8 cellular contexts compared by ENCODE assay signal in the genomic region with DNA sequence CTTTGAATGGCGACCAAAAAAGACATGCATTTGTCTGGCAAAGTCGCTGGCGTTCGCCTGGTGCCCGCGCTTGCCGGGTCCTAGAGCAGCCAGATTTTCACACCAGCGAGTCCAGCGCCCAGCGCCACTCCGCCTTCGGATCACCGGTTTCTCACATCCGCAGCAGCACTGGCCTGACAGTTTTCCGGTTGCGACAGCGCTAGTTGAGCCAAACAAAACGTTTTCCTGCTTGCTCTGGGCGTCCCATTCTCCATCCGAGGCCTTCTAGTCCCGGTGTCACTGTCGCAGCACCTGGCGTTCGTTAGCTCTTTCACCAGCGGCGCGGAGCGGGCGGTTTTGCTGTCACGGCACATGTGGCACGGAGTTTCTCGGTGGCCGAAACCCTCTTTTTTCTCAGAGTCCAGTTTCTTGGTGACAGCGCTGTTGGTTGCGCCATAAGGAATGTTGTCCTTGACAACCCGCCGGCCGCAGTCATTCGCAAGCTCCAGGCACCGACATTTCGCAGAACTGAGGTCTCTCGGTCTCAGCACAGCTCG. TPM values are rescaled to one million over a fixed set of nuclear protein-coding genes. Genes with fewer than 3 reads are reported as not detected.
DNase-seq lines count a peak whose midpoint lies in the region; ATAC-seq and TF ChIP-seq lines count a peak whose summit lies in the region.

No MANE protein-coding gene starts in this region.

- H3K9me2 ChIP-seq in OCI-LY7 (ENCODE audit: insufficient read depth, low read length), result no peaks in the 10 kb centered on the region

- POLR2A ChIA-PET in OCI-LY7 (lab: Charles Lee), result interaction anchor here (1.1 to 6.6 kb wide), 2 partner anchors 16 to 50 kb away, joined by 5 to 71 read pairs; no protein-coding TSS in a partner anchor

- no TSS peak for BruUV-seq in OCI-LY7 (replicated peaks; lab: Mats Ljungman, UMichigan)

- DNase-seq in Ammon's horn (ENCODE audit: low spot score) (peak; percentile 78), OCI-LY7 (ENCODE audit: low spot score) (no peak), foreskin fibroblast (peak; percentile 89 to 93), superior temporal gyrus (ENCODE audit: extremely low spot score) (peak; percentile 30)
- DNase-seq in activated T-helper 1 cell treated with anti-CD3 and anti-CD28 coated beads, Interleukin-12 subunit alpha, Interleukin-12 subunit beta, Interleukin-2, Interleukin-4 antibody, amounts not matched to agents 30 ng/mL and 10 ng/mL and 1 ng/mL, durations not matched to agents 14 hours and 24 hours and 36 hours (ENCODE audit: low spot score), result peak; percentile 73

- H3K27me3 ChIP-seq in neutrophil, result no peaks in the 10 kb centered on the region

- CTCF ChIA-PET in OCI-LY7 (lab: Charles Lee; ENCODE audit: unreplicated experiment), result no interaction called here

- H3K27ac ChIP-seq in OCI-LY7 (ENCODE audit: low read depth, low read length, poor library complexity, severe bottlenecking) (no peak overlapping the region), neutrophil (peak overlapping the region; percentile 94)

- peaks cover 80% of the 10 kb centered on the region for H3K4me1 Mint-ChIP-seq in activated T-helper 1 cell treated with anti-CD3 and anti-CD28 coated beads, Interleukin-12 subunit alpha, Interleukin-12 subunit beta, Interleukin-2, Interleukin-4 antibody, amounts not matched to agents 30 ng/mL and 10 ng/mL and 1 ng/mL, durations not matched to agents 14 hours and 24 hours and 36 hours (ENCODE audit: low read depth)

- no peaks in the 10 kb centered on the region for H3K79me2 ChIP-seq in OCI-LY7 (ENCODE audit: insufficient read depth, low read depth, low read length)

- H3K9me3 Mint-ChIP-seq in activated T-helper 1 cell treated with anti-CD3 and anti-CD28 coated beads, Interleukin-12 subunit alpha, Interleukin-12 subunit beta, Interleukin-2, Interleukin-4 antibody, amounts not matched to agents 30 ng/mL and 10 ng/mL and 1 ng/mL, durations not matched to agents 14 hours and 24 hours and 36 hours, result peaks cover 4% of the 10 kb centered on the region

- peaks cover 8% of the 10 kb centered on the region for H3K36me3 Mint-ChIP-seq in activated T-helper 1 cell treated with anti-CD3 and anti-CD28 coated beads, Interleukin-12 subunit alpha, Interleukin-12 subunit beta, Interleukin-2, Interleukin-4 antibody, amounts not matched to agents 30 ng/mL and 10 ng/mL and 1 ng/mL, durations not matched to agents 14 hours and 24 hours and 36 hours (ENCODE audit: low read depth)

- TF ChIP-seq CTCF in OCI-LY7 (conservative IDR thresholded peaks at IDR 0.05; ENCODE audit: low read length) (no peak), foreskin fibroblast (IDR thresholded peaks at IDR 0.05; ENCODE audit: low read depth, low read length) (no peak), neutrophil (IDR thresholded peaks at IDR 0.05) (no peak)

- no peaks in the 10 kb centered on the region for H4K20me1 ChIP-seq in OCI-LY7 (ENCODE audit: insufficient read depth, low read length)

- peaks cover 3% of the 10 kb centered on the region for H3K27me3 Mint-ChIP-seq in activated T-helper 1 cell treated with anti-CD3 and anti-CD28 coated beads, Interleukin-12 subunit alpha, Interleukin-12 subunit beta, Interleukin-2, Interleukin-4 antibody, amounts not matched to agents 30 ng/mL and 10 ng/mL and 1 ng/mL, durations not matched to agents 14 hours and 24 hours and 36 hours (ENCODE audit: insufficient read depth)

- H3K36me3 ChIP-seq in OCI-LY7 (ENCODE audit: insufficient read depth, low read length) (no peaks in the 10 kb centered on the region), neutrophil (no peaks in the 10 kb centered on the region)

- H3K4me2 ChIP-seq in OCI-LY7 (ENCODE audit: low read length), result peak overlapping the region; percentile 88

- ATAC-seq in GM19328 (IDR thresholded peaks at IDR 0.05; ENCODE audit: unreplicated experiment) (peak; percentile 39), HG03439 (IDR thresholded peaks at IDR 0.05; ENCODE audit: unreplicated experiment) (peak; percentile 45)

- intact Hi-C loops in OCI-LY7 (cut with micrococcal nuclease; ENCODE audit: unreplicated experiment), result loop anchor here (2.0 to 10.0 kb wide), 4 partner anchors 39 to 493 kb away; a partner anchor contains a TSS
- intact Hi-C loops in activated T-helper 1 cell treated with anti-CD3 and anti-CD28 coated beads, Interleukin-12 subunit alpha, Interleukin-12 subunit beta, Interleukin-2, Interleukin-4 antibody, amounts not matched to agents 30 ng/mL and 10 ng/mL and 1 ng/mL, durations not matched to agents 14 hours and 24 hours and 36 hours (cut with micrococcal nuclease), result loop anchor here (1.0 to 5.0 kb wide), 3 partner anchors 129 to 405 kb away; a partner anchor contains a TSS

- H2AFZ ChIP-seq in OCI-LY7 (ENCODE audit: low read length), result peak overlapping the region; percentile 85

- H3K4me3 ChIP-seq in OCI-LY7 (ENCODE audit: low read depth, low read length, poor library complexity, severe bottlenecking) (peak overlapping the region; percentile 79), foreskin fibroblast (ENCODE audit: low read depth in 1 of 2, low read length in 2 of 2) (peak overlapping the region; percentile 53 to 64), neutrophil (ENCODE audit: low read depth in 1 of 2, low read length in 1 of 2) (peak overlapping the region; percentile 70 to 74)

- H3K4me3 Mint-ChIP-seq in activated T-helper 1 cell treated with anti-CD3 and anti-CD28 coated beads, Interleukin-12 subunit alpha, Interleukin-12 subunit beta, Interleukin-2, Interleukin-4 antibody, amounts not matched to agents 30 ng/mL and 10 ng/mL and 1 ng/mL, durations not matched to agents 14 hours and 24 hours and 36 hours, result peak overlapping the region; percentile 98

- peak overlapping the region; percentile 96 for H3K27ac Mint-ChIP-seq in activated T-helper 1 cell treated with anti-CD3 and anti-CD28 coated beads, Interleukin-12 subunit alpha, Interleukin-12 subunit beta, Interleukin-2, Interleukin-4 antibody, amounts not matched to agents 30 ng/mL and 10 ng/mL and 1 ng/mL, durations not matched to agents 14 hours and 24 hours and 36 hours

- peaks cover 16% of the 10 kb centered on the region; the same call in 1 of the 2 replicates for H3K9me3 ChIP-seq in OCI-LY7 (ENCODE audit: low read length)
- H3K9me3 ChIP-seq in neutrophil, result no peaks in the 10 kb centered on the region

- H3K4me1 ChIP-seq in OCI-LY7 (ENCODE audit: insufficient read depth, low read length, poor library complexity, severe bottlenecking), result peaks cover 30% of the 10 kb centered on the region
- H3K4me1 ChIP-seq in neutrophil (ENCODE audit: control insufficient read depth in 1 of 2, insufficient read depth in 1 of 2, low read depth in 1 of 2, low read length in 1 of 2), result peaks cover 28 to 39% of the 10 kb centered on the region in 2 experiments

RNA-seq across cellular contexts. Expression of a gene that starts 48.0 kb away (rescaled TPM):
- total RNA-seq in OCI-LY7 (2014; rRNA removed; shearing (Covaris generic)), result 13.5 and 15.4 TPM in 2 replicates
- 11.4 and 15.1 TPM in 2 replicates for total RNA-seq in OCI-LY7 (2022)
- 0.88 and 0.93 TPM in 2 replicates for total RNA-seq in activated T-helper 1 cell treated with anti-CD3 and anti-CD28 coated beads, Interleukin-12 subunit alpha, Interleukin-12 subunit beta, Interleukin-2, Interleukin-4 antibody, amounts not matched to agents 30 ng/mL and 10 ng/mL and 1 ng/mL, durations not matched to agents 14 hours and 24 hours and 36 hours
